ENCODE assay signal across 20 cellular contexts in the genomic region with DNA sequence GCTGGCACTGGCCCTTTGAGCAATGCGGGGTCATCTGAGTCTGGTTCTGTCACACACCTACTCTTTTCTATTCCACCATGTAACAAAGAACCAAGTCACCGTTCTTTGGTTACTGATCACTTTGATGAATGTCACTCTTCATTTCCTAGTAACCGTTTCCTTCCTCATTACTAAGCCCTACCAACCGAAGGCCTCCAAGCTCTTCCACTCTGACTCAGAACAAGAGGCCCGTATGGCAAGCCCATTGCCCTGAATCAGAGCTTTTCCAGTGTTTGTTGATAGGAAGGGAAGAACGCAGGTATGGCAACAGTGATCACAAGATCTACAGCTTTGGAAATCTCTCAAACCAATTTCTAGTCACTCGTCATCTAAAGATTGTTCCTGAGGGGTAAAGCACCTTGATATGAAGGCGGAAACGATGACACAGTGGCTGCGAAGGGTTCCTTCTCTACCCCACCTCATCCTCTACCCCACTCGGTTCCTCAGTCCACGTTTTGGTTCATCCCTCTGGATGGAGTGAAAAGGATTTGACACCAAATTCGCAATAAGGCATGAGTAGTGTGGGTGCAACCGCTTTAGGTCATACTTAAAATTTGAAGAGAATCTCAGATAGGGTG. TPM values are rescaled to one million over a fixed set of nuclear protein-coding genes. Genes with fewer than 3 reads are reported as not detected.
DNase-seq lines count a peak whose midpoint lies in the region; ATAC-seq and TF ChIP-seq lines count a peak whose summit lies in the region.
"Had no signal": no experiment of that assay in that cellular context is flagged by ENCODE, and none has a peak within 500 bp of the region (broad histone marks: within the 10 kb centered on the region; RNA-seq: fewer than 3 reads in every experiment).

No MANE protein-coding gene starts in this region.

- peaks cover 3% of the 10 kb centered on the region for H3K9me3 Mint-ChIP-seq in activated CD8-positive, alpha-beta memory T cell treated with anti-CD3 and anti-CD28 coated beads, Interleukin-2, amount 10 ng/mL, durations not matched to agents 7 days and 5 days (ENCODE audit: low read depth)
- peaks cover 7% of the 10 kb centered on the region for H3K9me3 Mint-ChIP-seq in T-helper 2 cell treated with Interferon-gamma antibody and Interleukin-4, amounts not matched to agents 5 μg/mL and 100 μg/mL, for 36 hours
- H3K9me3 Mint-ChIP-seq in activated T-helper 1 cell treated with anti-CD3 and anti-CD28 coated beads, Interleukin-12 subunit alpha, Interleukin-12 subunit beta, Interleukin-2, Interleukin-4 antibody, amounts not matched to agents 30 ng/mL and 10 ng/mL and 1 ng/mL, durations not matched to agents 14 hours and 24 hours and 36 hours: peaks cover 7% of the 10 kb centered on the region

- no peak overlapping the region for H3K4me3 Mint-ChIP-seq in activated CD8-positive, alpha-beta memory T cell treated with anti-CD3 and anti-CD28 coated beads, Interleukin-2, amount 10 ng/mL, durations not matched to agents 7 days and 5 days
- peak overlapping the region; percentile 49 for H3K4me3 Mint-ChIP-seq in T-helper 2 cell treated with Interferon-gamma antibody and Interleukin-4, amounts not matched to agents 5 μg/mL and 100 μg/mL, for 36 hours
- peak overlapping the region; percentile 26 for H3K4me3 Mint-ChIP-seq in activated T-helper 1 cell treated with anti-CD3 and anti-CD28 coated beads, Interleukin-12 subunit alpha, Interleukin-12 subunit beta, Interleukin-2, Interleukin-4 antibody, amounts not matched to agents 30 ng/mL and 10 ng/mL and 1 ng/mL, durations not matched to agents 14 hours and 24 hours and 36 hours

- no peak overlapping the region for H3K4me2 ChIP-seq in neuronal stem cell (ENCODE audit: insufficient read depth, low read length, poor library complexity, severe bottlenecking)
- H3K4me2 ChIP-seq: KMS-11 had no signal

- H4K91ac ChIP-seq in neuronal stem cell (ENCODE audit: low read depth, low read length, poor library complexity): no peak overlapping the region

- peak overlapping the region; percentile 84 for H3K27ac Mint-ChIP-seq in activated CD8-positive, alpha-beta memory T cell treated with anti-CD3 and anti-CD28 coated beads, Interleukin-2, amount 10 ng/mL, durations not matched to agents 7 days and 5 days
- peak overlapping the region; percentile 91 for H3K27ac Mint-ChIP-seq in T-helper 2 cell treated with Interferon-gamma antibody and Interleukin-4, amounts not matched to agents 5 μg/mL and 100 μg/mL, for 36 hours
- H3K27ac Mint-ChIP-seq in activated T-helper 1 cell treated with anti-CD3 and anti-CD28 coated beads, Interleukin-12 subunit alpha, Interleukin-12 subunit beta, Interleukin-2, Interleukin-4 antibody, amounts not matched to agents 30 ng/mL and 10 ng/mL and 1 ng/mL, durations not matched to agents 14 hours and 24 hours and 36 hours: peak overlapping the region; percentile 93

- peak; percentile 59 for DNase-seq in activated CD8-positive, alpha-beta memory T cell treated with anti-CD3 and anti-CD28 coated beads, Interleukin-2, amount 10 ng/mL, durations not matched to agents 7 days and 5 days
- DNase-seq in activated CD8-positive, alpha-beta memory T cell treated with anti-CD3 and anti-CD28 coated beads for 24 hours: no peak
- DNase-seq in T-helper 2 cell treated with Interferon-gamma antibody and Interleukin-4, amounts not matched to agents 5 μg/mL and 100 μg/mL, for 36 hours (ENCODE audit: low spot score): peak; percentile 71
- peak; percentile 46 for DNase-seq in activated T-helper 1 cell treated with anti-CD3 and anti-CD28 coated beads, Interleukin-12 subunit alpha, Interleukin-12 subunit beta, Interleukin-2, Interleukin-4 antibody, amounts not matched to agents 30 ng/mL and 10 ng/mL and 1 ng/mL, durations not matched to agents 14 hours and 24 hours and 36 hours (ENCODE audit: low spot score)
- peak; percentile 18 for DNase-seq in stimulated activated CD4-positive, alpha-beta T cell treated with anti-CD3 and anti-CD28 coated beads, Interleukin-4, amount 100 ng/mL, for 1 hour
- DNase-seq in WERI-Rb-1: no peak
- DNase-seq in neuronal stem cell (ENCODE audit: low spot score): no peak
- no peak for DNase-seq in left lobe of liver (ENCODE audit: low spot score)
- DNase-seq: Calu3, caudate nucleus, H7, NCI-H187 treated with DMSO at 0.1 percent for 48 hours, NCI-H526 treated with DMSO at 0.1 percent for 48 hours, right cardiac atrium, substantia nigra, T-helper 9 cell had no signal

- no peak overlapping the region for H3K4ac ChIP-seq in neuronal stem cell (ENCODE audit: low read length)

- CTCF ChIA-PET in activated CD8-positive, alpha-beta memory T cell treated with anti-CD3 and anti-CD28 coated beads, Interleukin-2, amount 10 ng/mL, durations not matched to agents 7 days and 5 days (lab: Charles Lee): interaction anchor here (1.1 to 3.9 kb wide), 3 partner anchors 8 to 74 kb away, joined by 3 to 13 read pairs (median 3); no protein-coding TSS in a partner anchor

- no peak overlapping the region for H2BK5ac ChIP-seq in neuronal stem cell (ENCODE audit: low read length)

- no peak overlapping the region for H2BK12ac ChIP-seq in neuronal stem cell (ENCODE audit: low read length)

- H3K4me3 ChIP-seq in WERI-Rb-1 (ENCODE audit: low read depth, low read length) (no peak overlapping the region), neuronal stem cell (ENCODE audit: low read length in 2 of 2) (no peak overlapping the region)
- H3K4me3 ChIP-seq: lung had no signal

- H3K23ac ChIP-seq in neuronal stem cell (ENCODE audit: low read depth, low read length, poor library complexity): no peak overlapping the region

- WGBS in neuronal stem cell (ENCODE audit: extremely low coverage in 2 of 2, insufficient read length in 2 of 2, insufficient replicate concordance in 1 of 2), 2 donors: no CpG with 5 or more reads among the region's 14 CpGs

- no peak for TF ChIP-seq CTCF in WERI-Rb-1 (IDR thresholded peaks at IDR 0.05; ENCODE audit: low read depth, low read length)

- peaks cover 14% of the 10 kb centered on the region for H3K36me3 Mint-ChIP-seq in activated CD8-positive, alpha-beta memory T cell treated with anti-CD3 and anti-CD28 coated beads, Interleukin-2, amount 10 ng/mL, durations not matched to agents 7 days and 5 days
- peaks cover 12% of the 10 kb centered on the region for H3K36me3 Mint-ChIP-seq in T-helper 2 cell treated with Interferon-gamma antibody and Interleukin-4, amounts not matched to agents 5 μg/mL and 100 μg/mL, for 36 hours (ENCODE audit: low read depth)
- H3K36me3 Mint-ChIP-seq in activated T-helper 1 cell treated with anti-CD3 and anti-CD28 coated beads, Interleukin-12 subunit alpha, Interleukin-12 subunit beta, Interleukin-2, Interleukin-4 antibody, amounts not matched to agents 30 ng/mL and 10 ng/mL and 1 ng/mL, durations not matched to agents 14 hours and 24 hours and 36 hours (ENCODE audit: low read depth): peaks cover 7% of the 10 kb centered on the region

- H2AFZ ChIP-seq in neuronal stem cell (ENCODE audit: low read length): no peak overlapping the region

- peaks cover 83% of the 10 kb centered on the region for H3K4me1 Mint-ChIP-seq in activated CD8-positive, alpha-beta memory T cell treated with anti-CD3 and anti-CD28 coated beads, Interleukin-2, amount 10 ng/mL, durations not matched to agents 7 days and 5 days
- H3K4me1 Mint-ChIP-seq in T-helper 2 cell treated with Interferon-gamma antibody and Interleukin-4, amounts not matched to agents 5 μg/mL and 100 μg/mL, for 36 hours (ENCODE audit: low read depth): peaks cover 70% of the 10 kb centered on the region
- peaks cover 78% of the 10 kb centered on the region for H3K4me1 Mint-ChIP-seq in activated T-helper 1 cell treated with anti-CD3 and anti-CD28 coated beads, Interleukin-12 subunit alpha, Interleukin-12 subunit beta, Interleukin-2, Interleukin-4 antibody, amounts not matched to agents 30 ng/mL and 10 ng/mL and 1 ng/mL, durations not matched to agents 14 hours and 24 hours and 36 hours (ENCODE audit: low read depth)

- no peak overlapping the region for H4K8ac ChIP-seq in neuronal stem cell (ENCODE audit: low read depth, low read length)

- no peaks in the 10 kb centered on the region for H3K27me3 Mint-ChIP-seq in activated CD8-positive, alpha-beta memory T cell treated with anti-CD3 and anti-CD28 coated beads, Interleukin-2, amount 10 ng/mL, durations not matched to agents 7 days and 5 days
- H3K27me3 Mint-ChIP-seq in T-helper 2 cell treated with Interferon-gamma antibody and Interleukin-4, amounts not matched to agents 5 μg/mL and 100 μg/mL, for 36 hours (ENCODE audit: low read depth): no peaks in the 10 kb centered on the region
- no peaks in the 10 kb centered on the region for H3K27me3 Mint-ChIP-seq in activated T-helper 1 cell treated with anti-CD3 and anti-CD28 coated beads, Interleukin-12 subunit alpha, Interleukin-12 subunit beta, Interleukin-2, Interleukin-4 antibody, amounts not matched to agents 30 ng/mL and 10 ng/mL and 1 ng/mL, durations not matched to agents 14 hours and 24 hours and 36 hours (ENCODE audit: insufficient read depth)

- H2AK5ac ChIP-seq in neuronal stem cell (ENCODE audit: low read depth, low read length): no peak overlapping the region

- no peak overlapping the region for H3K9ac ChIP-seq in neuronal stem cell (ENCODE audit: low read depth, low read length, poor library complexity)
- H3K9ac ChIP-seq: KMS-11 had no signal

- H3K18ac ChIP-seq in neuronal stem cell (ENCODE audit: low read length): no peak overlapping the region

- intact Hi-C loops in activated T-helper 1 cell treated with anti-CD3 and anti-CD28 coated beads, Interleukin-12 subunit alpha, Interleukin-12 subunit beta, Interleukin-2, Interleukin-4 antibody, amounts not matched to agents 30 ng/mL and 10 ng/mL and 1 ng/mL, durations not matched to agents 14 hours and 24 hours and 36 hours (cut with micrococcal nuclease): loop anchor here (1.0 to 2.0 kb wide), 5 partner anchors 7 to 75 kb away; no protein-coding TSS in a partner anchor

- H3K9me3 ChIP-seq in WERI-Rb-1 (ENCODE audit: severe bottlenecking) (no peaks in the 10 kb centered on the region), neuronal stem cell (replicated peaks in 1 of 2; ENCODE audit: control insufficient read depth in 2 of 2, insufficient read depth in 1 of 2, low read depth in 1 of 2, low read length in 2 of 2) (no peaks in the 10 kb centered on the region)

- peak; percentile 59 for ATAC-seq in activated CD8-positive, alpha-beta memory T cell treated with anti-CD3 and anti-CD28 coated beads, Interleukin-2, amount 10 ng/mL, durations not matched to agents 7 days and 5 days
- ATAC-seq in left lobe of liver: no peak
- ATAC-seq: right cardiac atrium had no signal

- H3K36me3 ChIP-seq in WERI-Rb-1 (no peaks in the 10 kb centered on the region), neuronal stem cell (replicated peaks in 1 of 2; ENCODE audit: control insufficient read depth in 2 of 2, insufficient read depth in 2 of 2, low read length in 2 of 2) (no peaks in the 10 kb centered on the region)

- no peak overlapping the region for H3K14ac ChIP-seq in neuronal stem cell (ENCODE audit: low read length)

- no peak overlapping the region for H2BK120ac ChIP-seq in neuronal stem cell (ENCODE audit: low read depth, low read length)

- no peaks in the 10 kb centered on the region for H3K27me3 ChIP-seq in WERI-Rb-1 (ENCODE audit: insufficient read depth, low read depth, severe bottlenecking)
- peaks cover 0 to 32% (median 0%) of the 10 kb centered on the region in 3 experiments for H3K27me3 ChIP-seq in neuronal stem cell (ENCODE audit: control insufficient read depth in 3 of 3, insufficient read depth in 3 of 3, low read depth in 1 of 3, low read length in 3 of 3)

- no peak overlapping the region for H2BK15ac ChIP-seq in neuronal stem cell (ENCODE audit: low read length)

- no peaks in the 10 kb centered on the region for H3K79me1 ChIP-seq in neuronal stem cell (ENCODE audit: low read depth, low read length)

- no peak overlapping the region for H3K27ac ChIP-seq in WERI-Rb-1
- H3K27ac ChIP-seq in neuronal stem cell (replicated peaks; ENCODE audit: low read length): no peak overlapping the region
- H3K27ac ChIP-seq: KMS-11 had no signal

- peaks cover 0 to 1% of the 10 kb centered on the region in 2 donors for H3K4me1 ChIP-seq in neuronal stem cell (ENCODE audit: control insufficient read depth in 2 of 2, insufficient read depth in 1 of 2, low read depth in 1 of 2, low read length in 2 of 2)

RNA-seq across cellular contexts. Expression of gene CD40LG, which starts 28.0 kb away (rescaled TPM):
- total RNA-seq in activated CD8-positive, alpha-beta memory T cell treated with anti-CD3 and anti-CD28 coated beads, Interleukin-2, amount 10 ng/mL, durations not matched to agents 7 days and 5 days: 10 to 100 TPM in 1 of 2 experiments, 1 to 10 TPM in 1; 5.9 to 12.7 TPM
- total RNA-seq in activated T-helper 1 cell treated with anti-CD3 and anti-CD28 coated beads, Interleukin-12 subunit alpha, Interleukin-12 subunit beta, Interleukin-2, Interleukin-4 antibody, amounts not matched to agents 30 ng/mL and 10 ng/mL and 1 ng/mL, durations not matched to agents 14 hours and 24 hours and 36 hours: 261 and 272 TPM in 2 replicates
- polyA plus RNA-seq in neuronal stem cell (2013, experiment 1 of 2): 0.03 TPM
- 0.04 TPM for polyA plus RNA-seq in neuronal stem cell (2013, experiment 2 of 2)
- total RNA-seq in left lobe of liver: 0.15 TPM
- total RNA-seq: A172, Calu3, H7 had no signal
- polyA plus RNA-seq: neural cell, right cardiac atrium had no signal

Comparison
In these comparisons a context has a peak if more than half of its experiments do, and no peak if none do; other contexts are left out.
1. DNase-seq: peak in activated CD8-positive, alpha-beta memory T cell treated with anti-CD3 and anti-CD28 coated beads, Interleukin-2, amount 10 ng/mL, durations not matched to agents 7 days and 5 days (single experiment), T-helper 2 cell treated with Interferon-gamma antibody and Interleukin-4, amounts not matched to agents 5 μg/mL and 100 μg/mL, for 36 hours (single experiment), activated T-helper 1 cell treated with anti-CD3 and anti-CD28 coated beads, Interleukin-12 subunit alpha, Interleukin-12 subunit beta, Interleukin-2, Interleukin-4 antibody, amounts not matched to agents 30 ng/mL and 10 ng/mL and 1 ng/mL, durations not matched to agents 14 hours and 24 hours and 36 hours (single experiment) and stimulated activated CD4-positive, alpha-beta T cell treated with anti-CD3 and anti-CD28 coated beads, Interleukin-4, amount 100 ng/mL, for 1 hour (single experiment); none in activated CD8-positive, alpha-beta memory T cell treated with anti-CD3 and anti-CD28 coated beads for 24 hours (single experiment), WERI-Rb-1 (single experiment), neuronal stem cell (single experiment) and left lobe of liver (single experiment).
2. RNA of gene CD40LG, which starts 28.0 kb away (total RNA-seq): 261 to 272 TPM in activated T-helper 1 cell treated with anti-CD3 and anti-CD28 coated beads, Interleukin-12 subunit alpha, Interleukin-12 subunit beta, Interleukin-2, Interleukin-4 antibody, amounts not matched to agents 30 ng/mL and 10 ng/mL and 1 ng/mL, durations not matched to agents 14 hours and 24 hours and 36 hours; 5.9 to 12.7 TPM in activated CD8-positive, alpha-beta memory T cell treated with anti-CD3 and anti-CD28 coated beads, Interleukin-2, amount 10 ng/mL, durations not matched to agents 7 days and 5 days and 0.15 TPM in left lobe of liver (single experiment); every median in the first group is over 10 times any median in the second.
3. Peak in every context shown above with its lines, with median percentiles within 50 percentile points of each other: H3K27ac Mint-ChIP-seq.